ENCODE assay signal across 15 cellular contexts in genomic region chr20:57660510-57661199, GRCh38. TPM values are rescaled to one million over a fixed set of nuclear protein-coding genes. Genes with fewer than 3 reads are reported as not detected.
DNase-seq lines count a peak whose midpoint lies in the region; ATAC-seq and TF ChIP-seq lines count a peak whose summit lies in the region.
"Had no signal": no experiment of that assay in that cellular context is flagged by ENCODE, and none has a peak within 500 bp of the region (broad histone marks: within the 10 kb centered on the region; RNA-seq: fewer than 3 reads in every experiment).

No MANE protein-coding gene starts in this region.

- peaks cover 79% of the 10 kb centered on the region for H3K36me3 ChIP-seq in RWPE2 (ENCODE audit: low read depth)
- H3K36me3 ChIP-seq in suprapubic skin, result peaks cover 28% of the 10 kb centered on the region
- no peaks in the 10 kb centered on the region for H3K36me3 ChIP-seq in HAP-1 (replicated peaks)

- intact Hi-C loops in CD14-positive monocyte (cut with micrococcal nuclease), result no loop called here

- no peak overlapping the region for H3K4me3 Mint-ChIP-seq in memory B cell
- H3K4me3 Mint-ChIP-seq in HFFc6, result no peak overlapping the region
- no peak overlapping the region for H3K4me3 Mint-ChIP-seq in CD14-positive monocyte
- H3K4me3 Mint-ChIP-seq: activated B cell treated with CpG ODN at 0.5 μM for 24 hours; activated T-cell treated with anti-CD3 and anti-CD28 coated beads, Interleukin-2, amount 50 U/mL, for 4 hours had no signal

- no peak for TF ChIP-seq POLR2A in suprapubic skin (IDR thresholded peaks at IDR 0.05)

- H3K9me3 Mint-ChIP-seq in memory B cell, result no peaks in the 10 kb centered on the region
- H3K9me3 Mint-ChIP-seq in HFFc6, result no peaks in the 10 kb centered on the region
- peaks cover 0 to 3% (median 0%) of the 10 kb centered on the region in 7 donors for H3K9me3 Mint-ChIP-seq in CD14-positive monocyte
- H3K9me3 Mint-ChIP-seq: activated B cell treated with CpG ODN at 0.5 μM for 24 hours; activated T-cell treated with anti-CD3 and anti-CD28 coated beads, Interleukin-2, amount 50 U/mL, for 4 hours had no signal

- H3K27me3 Mint-ChIP-seq in memory B cell (peaks cover 4% of the 10 kb centered on the region), HFFc6 (ENCODE audit: insufficient read depth) (no peaks in the 10 kb centered on the region; the same call in 1 of the 2 replicates), CD14-positive monocyte (ENCODE audit: low read depth in 3 of 3) (peaks cover 0 to 5% (median 1%) of the 10 kb centered on the region in 3 donors)
- H3K27me3 Mint-ChIP-seq: activated B cell treated with CpG ODN at 0.5 μM for 24 hours had no signal

- H3K4me1 ChIP-seq in RWPE2 (ENCODE audit: insufficient read depth, poor library complexity, severe bottlenecking), result peaks cover 20% of the 10 kb centered on the region
- H3K4me1 ChIP-seq in suprapubic skin, result peaks cover 28% of the 10 kb centered on the region
- no peaks in the 10 kb centered on the region for H3K4me1 ChIP-seq in HAP-1

- H3K27ac ChIP-seq in RWPE2 (ENCODE audit: poor library complexity, severe bottlenecking) (peak overlapping the region; percentile 53), suprapubic skin (no peak overlapping the region)

- in situ Hi-C loops in HAP-1 (cut with MboI; ENCODE audit: low sequenced_read_pairs), result no loop called here

- H3K9me3 ChIP-seq in RWPE2 (ENCODE audit: severe bottlenecking), result no peaks in the 10 kb centered on the region
- no peaks in the 10 kb centered on the region for H3K9me3 ChIP-seq in suprapubic skin
- H3K9me3 ChIP-seq in HAP-1, result no peaks in the 10 kb centered on the region

- H3K4me3 ChIP-seq in RWPE2 (ENCODE audit: severe bottlenecking) (no peak overlapping the region), suprapubic skin (no peak overlapping the region), HAP-1 (no peak overlapping the region)

- peaks cover 33% of the 10 kb centered on the region for H3K4me1 Mint-ChIP-seq in memory B cell
- H3K4me1 Mint-ChIP-seq in HFFc6 (ENCODE audit: low read depth), result no peaks in the 10 kb centered on the region
- no peaks in the 10 kb centered on the region for H3K4me1 Mint-ChIP-seq in CD14-positive monocyte

- TF ChIP-seq EP300 in suprapubic skin (IDR thresholded peaks at IDR 0.05), result no peak

- peak; percentile 12 for DNase-seq in activated CD4-positive, CD25-positive, alpha-beta regulatory T cell treated with anti-CD3 and anti-CD28 coated beads, Interleukin-2, amount 50 U/mL, for 72 hours
- DNase-seq in RWPE2 (ENCODE audit: low spot score), result peak; percentile 66
- no peak for DNase-seq in memory B cell (ENCODE audit: low spot score in 2 of 2)
- DNase-seq in suprapubic skin (ENCODE audit: low spot score in 2 of 2), result peak; percentile 15 to 48
- no peak for DNase-seq in HFFc6
- DNase-seq in CD14-positive monocyte (ENCODE audit: low spot score), result no peak
- no peak for DNase-seq in HAP-1 (ENCODE audit: low spot score in 2 of 2)
- DNase-seq: effector memory CD4-positive, alpha-beta T cell; stimulated activated naive CD4-positive, alpha-beta T cell treated with Interleukin-2 at 50 U/mL for 16 hours had no signal

- H3K27ac Mint-ChIP-seq in memory B cell, result peak overlapping the region; percentile 43
- no peak overlapping the region for H3K27ac Mint-ChIP-seq in HFFc6
- H3K27ac Mint-ChIP-seq in CD14-positive monocyte, result peak overlapping the region in 1 of 7 donors; percentile 3
- H3K27ac Mint-ChIP-seq: activated B cell treated with CpG ODN at 0.5 μM for 24 hours had no signal

- TF ChIP-seq CTCF in RWPE2 (IDR thresholded peaks at IDR 0.05; ENCODE audit: poor library complexity, severe bottlenecking) (no peak), suprapubic skin (IDR thresholded peaks at IDR 0.05) (no peak), HFFc6 (IDR thresholded peaks at IDR 0.05) (no peak), CD14-positive monocyte (IDR thresholded peaks at IDR 0.05) (no peak)

- H3K36me3 Mint-ChIP-seq in memory B cell (peaks cover 15% of the 10 kb centered on the region), HFFc6 (ENCODE audit: low read depth) (no peaks in the 10 kb centered on the region), CD14-positive monocyte (no peaks in the 10 kb centered on the region)

- WGBS in suprapubic skin, result 85% methylated on average over 16 of the region's 16 CpGs

- no peak for ATAC-seq in activated CD4-positive, CD25-positive, alpha-beta regulatory T cell treated with anti-CD3 and anti-CD28 coated beads, Interleukin-2, amount 50 U/mL, for 24 hours
- ATAC-seq in RWPE2 (ENCODE audit: low read depth), result no peak
- ATAC-seq in memory B cell (ENCODE audit: low read depth), result no peak
- ATAC-seq: activated T-cell treated with anti-CD3 and anti-CD28 coated beads, Interleukin-2, amount 50 U/mL, for 4 hours; HCT116 had no signal

- H3K27me3 ChIP-seq in RWPE2 (ENCODE audit: insufficient read depth, poor library complexity, severe bottlenecking) (no peaks in the 10 kb centered on the region), suprapubic skin (no peaks in the 10 kb centered on the region), HAP-1 (ENCODE audit: low read depth) (no peaks in the 10 kb centered on the region)

RNA-seq across cellular contexts. Expression of gene ZBP1, which starts 40.4 kb away (rescaled TPM):
- under 1 TPM in 1 of 4 donors, not detected in 3; 0.80 TPM for total RNA-seq in suprapubic skin
- total RNA-seq in HFFc6 (2021; fragmentation: NEBNext Ultra II Directional; extraction: Animal tissue kit (Norgen Biotek cat#: 25700)), result not detected
- 1 to 10 TPM; 2.8 to 3.0 TPM for polyA plus RNA-seq in CD14-positive monocyte
- total RNA-seq: A172, fibroblast of villous mesenchyme had no signal

RNA-seq across cellular contexts. Expression of gene PMEPA1, which starts 49.2 kb away (rescaled TPM):
- total RNA-seq in suprapubic skin, result 10 to 100 TPM in 3 of 4 donors, 1 to 10 TPM in 1; 9.5 to 20.4 (median 16.2) TPM
- 1 to 10 TPM; 4.7 to 8.0 (median 5.3) TPM for total RNA-seq in HFFc6 (2021; fragmentation: NEBNext Ultra II Directional; extraction: Animal tissue kit (Norgen Biotek cat#: 25700))
- under 1 TPM; 0.59 to 0.73 TPM for polyA plus RNA-seq in CD14-positive monocyte

Comparison
In these comparisons a context has a peak if more than half of its experiments do, and no peak if none do; other contexts are left out.
1. DNase-seq: peak in activated CD4-positive, CD25-positive, alpha-beta regulatory T cell treated with anti-CD3 and anti-CD28 coated beads, Interleukin-2, amount 50 U/mL, for 72 hours (single experiment), RWPE2 (single experiment) and suprapubic skin (2 of 2); none in memory B cell (0 of 2), HFFc6 (single experiment), CD14-positive monocyte (single experiment) and HAP-1 (0 of 2).